In genomic region chr12:10159280-10159679, GRCh38 we compare ENCODE assay signal across 23 cellular contexts. TPM values are rescaled to one million over a fixed set of nuclear protein-coding genes. Genes with fewer than 3 reads are reported as not detected.
DNase-seq lines count a peak whose midpoint lies in the region; ATAC-seq and TF ChIP-seq lines count a peak whose summit lies in the region.
"Had no signal": no experiment of that assay in that cellular context is flagged by ENCODE, and none has a peak within 500 bp of the region (broad histone marks: within the 10 kb centered on the region; RNA-seq: fewer than 3 reads in every experiment).

No MANE protein-coding gene starts in this region.

- no peak for ATAC-seq in GM18868 (IDR thresholded peaks at IDR 0.05; ENCODE audit: unreplicated experiment)
- ATAC-seq in sciatic nerve: no peak
- ATAC-seq: A549, PC-3 had no signal

- peak overlapping the region in 5 of 7 donors; percentile 2 to 87 (median 69) for H3K27ac Mint-ChIP-seq in CD14-positive monocyte
- peak overlapping the region; percentile 35 for H3K27ac Mint-ChIP-seq in mesothelial cell of epicardium

- H3K27ac ChIP-seq in HL-60 (replicated peaks): peak overlapping the region; percentile 47
- H3K27ac ChIP-seq: A549, SJSA1 had no signal

- no peaks in the 10 kb centered on the region for H3K27me3 ChIP-seq in HL-60 (ENCODE audit: insufficient read depth, poor library complexity, severe bottlenecking)
- H3K27me3 ChIP-seq: SJSA1 had no signal

- H3K36me3 Mint-ChIP-seq in CD14-positive monocyte (no peaks in the 10 kb centered on the region), mesothelial cell of epicardium (no peaks in the 10 kb centered on the region)
- H3K36me3 Mint-ChIP-seq: CD8-positive, alpha-beta memory T cell had no signal

- H3K4me1 Mint-ChIP-seq in CD14-positive monocyte: peaks cover 50% of the 10 kb centered on the region
- H3K4me1 Mint-ChIP-seq in mesothelial cell of epicardium: peaks cover 24% of the 10 kb centered on the region

- TF ChIP-seq CTCF in CD14-positive monocyte (IDR thresholded peaks at IDR 0.05) (no peak), HL-60 (IDR thresholded peaks at IDR 0.05; ENCODE audit: insufficient read depth, low read length) (no peak), mesothelial cell of epicardium (IDR thresholded peaks at IDR 0.05; ENCODE audit: unreplicated experiment) (no peak)

- no peak overlapping the region for H3K4me3 Mint-ChIP-seq in CD14-positive monocyte
- H3K4me3 Mint-ChIP-seq in mesothelial cell of epicardium: no peak overlapping the region
- H3K4me3 Mint-ChIP-seq: CD8-positive, alpha-beta memory T cell had no signal

- no peak overlapping the region for H3K4me3 ChIP-seq in HL-60 (replicated peaks; ENCODE audit: insufficient read depth, low read length)
- H3K4me3 ChIP-seq: A549, SJSA1 had no signal

- peaks cover 0 to 2% (median 2%) of the 10 kb centered on the region in 3 donors for H3K27me3 Mint-ChIP-seq in CD14-positive monocyte (ENCODE audit: low read depth in 3 of 3)
- no peaks in the 10 kb centered on the region for H3K27me3 Mint-ChIP-seq in mesothelial cell of epicardium (ENCODE audit: low read depth)
- H3K27me3 Mint-ChIP-seq: CD8-positive, alpha-beta memory T cell had no signal

- H3K9me3 Mint-ChIP-seq in CD14-positive monocyte: no peaks in the 10 kb centered on the region
- peaks cover 4% of the 10 kb centered on the region for H3K9me3 Mint-ChIP-seq in mesothelial cell of epicardium
- H3K9me3 Mint-ChIP-seq: CD8-positive, alpha-beta memory T cell had no signal

- DNase-seq in CD14-positive monocyte (ENCODE audit: low spot score): no peak
- peak in 1 of 2 experiments; percentile 42 for DNase-seq in HL-60 (ENCODE audit: low read depth in 1 of 2, low spot score in 1 of 2)
- DNase-seq in NOMO-1 treated with DMSO at 0.1 percent for 48 hours (lab: John Stamatoyannopoulos, UW; ENCODE audit: unreplicated experiment): peak; percentile 20
- DNase-seq in mesothelial cell of epicardium (ENCODE audit: low spot score in 2 of 2, unreplicated experiment in 2 of 2): no peak
- DNase-seq in NCI-H1436 (lab: John Stamatoyannopoulos, UW): no peak
- DNase-seq in sciatic nerve (ENCODE audit: low spot score): no peak
- DNase-seq: C1 segment of cervical spinal cord; CD8-positive, alpha-beta memory T cell; DMS 273 treated with DMSO at 0.1 percent for 48 hours; DMS79 treated with DMSO at 0.1 percent for 48 hours; Karpas-422; NCI-H1092 treated with DMSO at 0.1 percent for 48 hours; NCI-H1436 treated with DMSO at 0.1 percent for 48 hours; NCI-H187 treated with DMSO at 0.1 percent for 48 hours; NCI-H2107; NCI-H524; NCI-H774; PC-3; T-helper 2 cell had no signal

- intact Hi-C loops in CD14-positive monocyte (cut with micrococcal nuclease): loop anchor here in 1 of 2 donors (10.0 kb wide), 1 partner anchor 56 kb away; the partner anchor contains the start of gene GABARAPL1
- intact Hi-C loops in sciatic nerve (cut with DNase I): no loop called here

RNA-seq across cellular contexts. Expression of gene OLR1, which starts 12.7 kb away (rescaled TPM):
- under 1 TPM; 0.88 to 0.99 TPM for polyA plus RNA-seq in CD14-positive monocyte
- total RNA-seq in mesothelial cell of epicardium: 1.3 to 1.7 TPM (median 1.4 TPM) in 3 replicates
- total RNA-seq in sciatic nerve: 33.1 TPM
- total RNA-seq: HT-29 had no signal
- polyA plus RNA-seq: CD8-positive, alpha-beta memory T cell had no signal

RNA-seq across cellular contexts. Expression of gene TMEM52B, which starts 19.6 kb away (rescaled TPM):
- polyA plus RNA-seq in CD14-positive monocyte: under 1 TPM; 0.54 to 0.58 TPM
- 0.97 to 1.6 TPM (median 1.1 TPM) in 3 replicates for total RNA-seq in mesothelial cell of epicardium
- total RNA-seq in sciatic nerve: 0.45 TPM
- total RNA-seq: CD8-positive, alpha-beta memory T cell; HT-29; PC-3 had no signal
- polyA plus RNA-seq: CD8-positive, alpha-beta memory T cell had no signal

RNA-seq across cellular contexts. Expression of gene CLEC7A, which starts 29.3 kb away (rescaled TPM):
- 100 to 1,000 TPM; 235 to 304 TPM for polyA plus RNA-seq in CD14-positive monocyte
- total RNA-seq in mesothelial cell of epicardium (0.11 TPM in 1 of 3 replicates, not detected in the others), sciatic nerve (32.4 TPM)
- total RNA-seq: HT-29, SJSA1 had no signal
- polyA plus RNA-seq: A549; CD8-positive, alpha-beta memory T cell had no signal

RNA-seq across cellular contexts. Expression of gene GABARAPL1, which starts 53.4 kb away (rescaled TPM):
- 10 to 100 TPM; 13.1 to 15.5 TPM for polyA plus RNA-seq in CD14-positive monocyte
- total RNA-seq in mesothelial cell of epicardium (100 to 105 TPM (median 104 TPM) in 3 replicates), sciatic nerve (167 TPM)

Comparison
In these comparisons a context has a peak if more than half of its experiments do, and no peak if none do; other contexts are left out.
1. RNA of gene OLR1, which starts 12.7 kb away (total RNA-seq): 33.1 TPM in sciatic nerve (single experiment); 1.3 to 1.7 TPM in mesothelial cell of epicardium; every median in the first group is over 10 times any median in the second.
2. RNA of gene CLEC7A, which starts 29.3 kb away (total RNA-seq): 32.4 TPM in sciatic nerve (single experiment); 0.11 TPM in mesothelial cell of epicardium; every median in the first group is over 10 times any median in the second.